Comparison of ENCODE assay signal across 1 cellular context in the genomic region with DNA sequence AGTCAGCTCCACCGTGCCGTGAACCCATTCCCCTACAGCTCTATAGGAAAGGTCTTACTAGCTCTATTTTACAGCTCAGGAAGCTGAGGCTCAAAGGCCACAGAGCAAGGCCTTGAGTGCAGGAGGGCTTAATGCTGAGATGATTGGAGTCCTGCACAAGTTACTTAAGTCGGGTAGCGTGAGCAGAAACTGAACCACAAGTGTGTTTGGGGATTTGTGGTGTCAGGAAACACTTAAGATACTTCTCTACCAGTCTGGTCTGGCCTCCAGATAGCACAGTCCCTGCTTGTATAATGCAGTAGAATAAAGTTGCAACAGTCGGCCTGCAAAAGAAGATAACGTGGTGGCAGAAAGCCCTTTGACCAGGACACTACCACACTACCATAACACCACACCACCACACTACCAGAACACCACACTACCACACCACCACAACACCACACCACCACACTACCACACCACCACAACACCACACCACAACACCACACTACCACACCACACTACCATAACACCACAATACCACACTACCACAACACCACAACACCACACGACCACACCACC.
TF ChIP-seq lines count a peak whose summit lies in the region.

No MANE protein-coding gene starts in this region.

TF ChIP-seq in HepG2, 621 proteins besides CTCF, POLR2A, EP300 and RAD21 (continued from another document and continues in another):
- TF ChIP-seq, protein P1, sequence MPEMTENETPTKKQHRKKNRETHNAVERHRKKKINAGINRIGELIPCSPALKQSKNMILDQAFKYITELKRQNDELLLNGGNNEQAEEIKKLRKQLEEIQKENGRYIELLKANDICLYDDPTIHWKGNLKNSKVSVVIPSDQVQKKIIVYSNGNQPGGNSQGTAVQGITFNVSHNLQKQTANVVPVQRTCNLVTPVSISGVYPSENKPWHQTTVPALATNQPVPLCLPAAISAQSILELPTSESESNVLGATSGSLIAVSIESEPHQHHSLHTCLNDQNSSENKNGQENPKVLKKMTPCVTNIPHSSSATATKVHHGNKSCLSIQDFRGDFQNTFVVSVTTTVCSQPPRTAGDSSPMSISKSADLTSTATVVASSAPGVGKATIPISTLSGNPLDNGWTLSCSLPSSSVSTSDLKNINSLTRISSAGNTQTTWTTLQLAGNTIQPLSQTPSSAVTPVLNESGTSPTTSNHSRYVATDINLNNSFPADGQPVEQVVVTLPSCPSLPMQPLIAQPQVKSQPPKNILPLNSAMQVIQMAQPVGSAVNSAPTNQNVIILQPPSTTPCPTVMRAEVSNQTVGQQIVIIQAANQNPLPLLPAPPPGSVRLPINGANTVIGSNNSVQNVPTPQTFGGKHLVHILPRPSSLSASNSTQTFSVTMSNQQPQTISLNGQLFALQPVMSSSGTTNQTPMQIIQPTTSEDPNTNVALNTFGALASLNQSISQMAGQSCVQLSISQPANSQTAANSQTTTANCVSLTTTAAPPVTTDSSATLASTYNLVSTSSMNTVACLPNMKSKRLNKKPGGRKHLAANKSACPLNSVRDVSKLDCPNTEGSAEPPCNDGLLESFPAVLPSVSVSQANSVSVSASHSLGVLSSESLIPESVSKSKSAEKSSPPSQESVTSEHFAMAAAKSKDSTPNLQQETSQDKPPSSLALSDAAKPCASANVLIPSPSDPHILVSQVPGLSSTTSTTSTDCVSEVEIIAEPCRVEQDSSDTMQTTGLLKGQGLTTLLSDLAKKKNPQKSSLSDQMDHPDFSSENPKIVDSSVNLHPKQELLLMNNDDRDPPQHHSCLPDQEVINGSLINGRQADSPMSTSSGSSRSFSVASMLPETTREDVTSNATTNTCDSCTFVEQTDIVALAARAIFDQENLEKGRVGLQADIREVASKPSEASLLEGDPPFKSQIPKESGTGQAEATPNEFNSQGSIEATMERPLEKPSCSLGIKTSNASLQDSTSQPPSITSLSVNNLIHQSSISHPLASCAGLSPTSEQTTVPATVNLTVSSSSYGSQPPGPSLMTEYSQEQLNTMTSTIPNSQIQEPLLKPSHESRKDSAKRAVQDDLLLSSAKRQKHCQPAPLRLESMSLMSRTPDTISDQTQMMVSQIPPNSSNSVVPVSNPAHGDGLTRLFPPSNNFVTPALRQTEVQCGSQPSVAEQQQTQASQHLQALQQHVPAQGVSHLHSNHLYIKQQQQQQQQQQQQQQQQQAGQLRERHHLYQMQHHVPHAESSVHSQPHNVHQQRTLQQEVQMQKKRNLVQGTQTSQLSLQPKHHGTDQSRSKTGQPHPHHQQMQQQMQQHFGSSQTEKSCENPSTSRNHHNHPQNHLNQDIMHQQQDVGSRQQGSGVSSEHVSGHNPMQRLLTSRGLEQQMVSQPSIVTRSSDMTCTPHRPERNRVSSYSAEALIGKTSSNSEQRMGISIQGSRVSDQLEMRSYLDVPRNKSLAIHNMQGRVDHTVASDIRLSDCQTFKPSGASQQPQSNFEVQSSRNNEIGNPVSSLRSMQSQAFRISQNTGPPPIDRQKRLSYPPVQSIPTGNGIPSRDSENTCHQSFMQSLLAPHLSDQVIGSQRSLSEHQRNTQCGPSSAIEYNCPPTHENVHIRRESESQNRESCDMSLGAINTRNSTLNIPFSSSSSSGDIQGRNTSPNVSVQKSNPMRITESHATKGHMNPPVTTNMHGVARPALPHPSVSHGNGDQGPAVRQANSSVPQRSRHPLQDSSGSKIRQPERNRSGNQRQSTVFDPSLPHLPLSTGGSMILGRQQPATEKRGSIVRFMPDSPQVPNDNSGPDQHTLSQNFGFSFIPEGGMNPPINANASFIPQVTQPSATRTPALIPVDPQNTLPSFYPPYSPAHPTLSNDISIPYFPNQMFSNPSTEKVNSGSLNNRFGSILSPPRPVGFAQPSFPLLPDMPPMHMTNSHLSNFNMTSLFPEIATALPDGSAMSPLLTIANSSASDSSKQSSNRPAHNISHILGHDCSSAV (CRISPR knock-in tag; IDR thresholded peaks at IDR 0.05; ENCODE audit: borderline replicate concordance): no peak
- TF ChIP-seq RCOR2 (CRISPR knock-in tag; IDR thresholded peaks at IDR 0.05) (no peak), ADNP (CRISPR knock-in tag; IDR thresholded peaks at IDR 0.05) (no peak), ZMYM3 (CRISPR knock-in tag; IDR thresholded peaks at IDR 0.05) (peak; percentile 51; the same call in 1 of the 2 replicates), ZFX (CRISPR knock-in tag; IDR thresholded peaks at IDR 0.05; ENCODE audit: low read depth) (peak; percentile 7; the same call in 1 of the 2 replicates), TOE1 (CRISPR knock-in tag; IDR thresholded peaks at IDR 0.05) (no peak), ZNF713 (CRISPR knock-in tag; IDR thresholded peaks at IDR 0.05) (no peak), GABPB1 (CRISPR knock-in tag; IDR thresholded peaks at IDR 0.05) (no peak)
- TF ChIP-seq, protein P2, sequence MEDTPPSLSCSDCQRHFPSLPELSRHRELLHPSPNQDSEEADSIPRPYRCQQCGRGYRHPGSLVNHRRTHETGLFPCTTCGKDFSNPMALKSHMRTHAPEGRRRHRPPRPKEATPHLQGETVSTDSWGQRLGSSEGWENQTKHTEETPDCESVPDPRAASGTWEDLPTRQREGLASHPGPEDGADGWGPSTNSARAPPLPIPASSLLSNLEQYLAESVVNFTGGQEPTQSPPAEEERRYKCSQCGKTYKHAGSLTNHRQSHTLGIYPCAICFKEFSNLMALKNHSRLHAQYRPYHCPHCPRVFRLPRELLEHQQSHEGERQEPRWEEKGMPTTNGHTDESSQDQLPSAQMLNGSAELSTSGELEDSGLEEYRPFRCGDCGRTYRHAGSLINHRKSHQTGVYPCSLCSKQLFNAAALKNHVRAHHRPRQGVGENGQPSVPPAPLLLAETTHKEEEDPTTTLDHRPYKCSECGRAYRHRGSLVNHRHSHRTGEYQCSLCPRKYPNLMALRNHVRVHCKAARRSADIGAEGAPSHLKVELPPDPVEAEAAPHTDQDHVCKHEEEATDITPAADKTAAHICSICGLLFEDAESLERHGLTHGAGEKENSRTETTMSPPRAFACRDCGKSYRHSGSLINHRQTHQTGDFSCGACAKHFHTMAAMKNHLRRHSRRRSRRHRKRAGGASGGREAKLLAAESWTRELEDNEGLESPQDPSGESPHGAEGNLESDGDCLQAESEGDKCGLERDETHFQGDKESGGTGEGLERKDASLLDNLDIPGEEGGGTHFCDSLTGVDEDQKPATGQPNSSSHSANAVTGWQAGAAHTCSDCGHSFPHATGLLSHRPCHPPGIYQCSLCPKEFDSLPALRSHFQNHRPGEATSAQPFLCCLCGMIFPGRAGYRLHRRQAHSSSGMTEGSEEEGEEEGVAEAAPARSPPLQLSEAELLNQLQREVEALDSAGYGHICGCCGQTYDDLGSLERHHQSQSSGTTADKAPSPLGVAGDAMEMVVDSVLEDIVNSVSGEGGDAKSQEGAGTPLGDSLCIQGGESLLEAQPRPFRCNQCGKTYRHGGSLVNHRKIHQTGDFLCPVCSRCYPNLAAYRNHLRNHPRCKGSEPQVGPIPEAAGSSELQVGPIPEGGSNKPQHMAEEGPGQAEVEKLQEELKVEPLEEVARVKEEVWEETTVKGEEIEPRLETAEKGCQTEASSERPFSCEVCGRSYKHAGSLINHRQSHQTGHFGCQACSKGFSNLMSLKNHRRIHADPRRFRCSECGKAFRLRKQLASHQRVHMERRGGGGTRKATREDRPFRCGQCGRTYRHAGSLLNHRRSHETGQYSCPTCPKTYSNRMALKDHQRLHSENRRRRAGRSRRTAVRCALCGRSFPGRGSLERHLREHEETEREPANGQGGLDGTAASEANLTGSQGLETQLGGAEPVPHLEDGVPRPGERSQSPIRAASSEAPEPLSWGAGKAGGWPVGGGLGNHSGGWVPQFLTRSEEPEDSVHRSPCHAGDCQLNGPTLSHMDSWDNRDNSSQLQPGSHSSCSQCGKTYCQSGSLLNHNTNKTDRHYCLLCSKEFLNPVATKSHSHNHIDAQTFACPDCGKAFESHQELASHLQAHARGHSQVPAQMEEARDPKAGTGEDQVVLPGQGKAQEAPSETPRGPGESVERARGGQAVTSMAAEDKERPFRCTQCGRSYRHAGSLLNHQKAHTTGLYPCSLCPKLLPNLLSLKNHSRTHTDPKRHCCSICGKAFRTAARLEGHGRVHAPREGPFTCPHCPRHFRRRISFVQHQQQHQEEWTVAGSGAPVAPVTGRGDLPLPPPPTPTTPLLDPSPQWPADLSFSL (CRISPR knock-in tag; IDR thresholded peaks at IDR 0.05): peak; percentile 99
- TF ChIP-seq, protein P3, sequence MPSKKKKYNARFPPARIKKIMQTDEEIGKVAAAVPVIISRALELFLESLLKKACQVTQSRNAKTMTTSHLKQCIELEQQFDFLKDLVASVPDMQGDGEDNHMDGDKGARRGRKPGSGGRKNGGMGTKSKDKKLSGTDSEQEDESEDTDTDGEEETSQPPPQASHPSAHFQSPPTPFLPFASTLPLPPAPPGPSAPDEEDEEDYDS (CRISPR knock-in tag; IDR thresholded peaks at IDR 0.05): no peak
- TF ChIP-seq, protein P4, sequence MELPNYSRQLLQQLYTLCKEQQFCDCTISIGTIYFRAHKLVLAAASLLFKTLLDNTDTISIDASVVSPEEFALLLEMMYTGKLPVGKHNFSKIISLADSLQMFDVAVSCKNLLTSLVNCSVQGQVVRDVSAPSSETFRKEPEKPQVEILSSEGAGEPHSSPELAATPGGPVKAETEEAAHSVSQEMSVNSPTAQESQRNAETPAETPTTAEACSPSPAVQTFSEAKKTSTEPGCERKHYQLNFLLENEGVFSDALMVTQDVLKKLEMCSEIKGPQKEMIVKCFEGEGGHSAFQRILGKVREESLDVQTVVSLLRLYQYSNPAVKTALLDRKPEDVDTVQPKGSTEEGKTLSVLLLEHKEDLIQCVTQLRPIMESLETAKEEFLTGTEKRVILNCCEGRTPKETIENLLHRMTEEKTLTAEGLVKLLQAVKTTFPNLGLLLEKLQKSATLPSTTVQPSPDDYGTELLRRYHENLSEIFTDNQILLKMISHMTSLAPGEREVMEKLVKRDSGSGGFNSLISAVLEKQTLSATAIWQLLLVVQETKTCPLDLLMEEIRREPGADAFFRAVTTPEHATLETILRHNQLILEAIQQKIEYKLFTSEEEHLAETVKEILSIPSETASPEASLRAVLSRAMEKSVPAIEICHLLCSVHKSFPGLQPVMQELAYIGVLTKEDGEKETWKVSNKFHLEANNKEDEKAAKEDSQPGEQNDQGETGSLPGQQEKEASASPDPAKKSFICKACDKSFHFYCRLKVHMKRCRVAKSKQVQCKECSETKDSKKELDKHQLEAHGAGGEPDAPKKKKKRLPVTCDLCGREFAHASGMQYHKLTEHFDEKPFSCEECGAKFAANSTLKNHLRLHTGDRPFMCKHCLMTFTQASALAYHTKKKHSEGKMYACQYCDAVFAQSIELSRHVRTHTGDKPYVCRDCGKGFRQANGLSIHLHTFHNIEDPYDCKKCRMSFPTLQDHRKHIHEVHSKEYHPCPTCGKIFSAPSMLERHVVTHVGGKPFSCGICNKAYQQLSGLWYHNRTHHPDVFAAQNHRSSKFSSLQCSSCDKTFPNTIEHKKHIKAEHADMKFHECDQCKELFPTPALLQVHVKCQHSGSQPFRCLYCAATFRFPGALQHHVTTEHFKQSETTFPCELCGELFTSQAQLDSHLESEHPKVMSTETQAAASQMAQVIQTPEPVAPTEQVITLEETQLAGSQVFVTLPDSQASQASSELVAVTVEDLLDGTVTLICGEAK (IDR thresholded peaks at IDR 0.05): no peak
- TF ChIP-seq, protein P4 (CRISPR knock-in tag; IDR thresholded peaks at IDR 0.05): peak; percentile 73; the same call in 1 of the 2 replicates
- TF ChIP-seq, protein P5, sequence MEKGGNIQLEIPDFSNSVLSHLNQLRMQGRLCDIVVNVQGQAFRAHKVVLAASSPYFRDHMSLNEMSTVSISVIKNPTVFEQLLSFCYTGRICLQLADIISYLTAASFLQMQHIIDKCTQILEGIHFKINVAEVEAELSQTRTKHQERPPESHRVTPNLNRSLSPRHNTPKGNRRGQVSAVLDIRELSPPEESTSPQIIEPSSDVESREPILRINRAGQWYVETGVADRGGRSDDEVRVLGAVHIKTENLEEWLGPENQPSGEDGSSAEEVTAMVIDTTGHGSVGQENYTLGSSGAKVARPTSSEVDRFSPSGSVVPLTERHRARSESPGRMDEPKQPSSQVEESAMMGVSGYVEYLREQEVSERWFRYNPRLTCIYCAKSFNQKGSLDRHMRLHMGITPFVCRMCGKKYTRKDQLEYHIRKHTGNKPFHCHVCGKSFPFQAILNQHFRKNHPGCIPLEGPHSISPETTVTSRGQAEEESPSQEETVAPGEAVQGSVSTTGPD (CRISPR knock-in tag; IDR thresholded peaks at IDR 0.05): peak; percentile 78; the same call in 1 of the 2 replicates
